11 cellular contexts compared by ENCODE assay signal in the genomic region with DNA sequence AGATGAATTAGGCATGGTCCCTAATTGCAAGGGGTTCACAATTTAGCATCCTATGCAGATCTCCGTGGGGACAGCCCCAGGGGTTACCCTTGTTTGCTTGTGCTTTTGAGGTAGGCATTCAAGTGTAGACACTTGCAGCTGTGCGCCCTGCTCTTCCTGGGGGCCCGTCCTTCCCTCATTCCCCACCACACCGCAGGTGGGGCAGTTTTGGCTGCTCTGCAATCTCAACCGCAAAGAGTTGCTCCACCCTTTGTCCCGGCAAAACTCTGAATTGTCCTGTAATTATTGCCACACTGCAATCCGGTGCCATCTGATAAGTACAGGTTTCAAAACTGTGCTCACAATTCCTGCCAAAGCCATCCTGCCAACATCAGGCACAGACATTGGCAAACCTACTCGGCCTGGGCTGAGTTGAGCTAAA.
DNase-seq lines count a peak whose midpoint lies in the region; TF ChIP-seq lines count a peak whose summit lies in the region.
"Had no signal": no experiment of that assay in that cellular context is flagged by ENCODE, and none has a peak within 500 bp of the region (broad histone marks: within the 10 kb centered on the region; RNA-seq: fewer than 3 reads in every experiment).

No MANE protein-coding gene starts in this region.

- no peaks in the 10 kb centered on the region for H3K36me3 ChIP-seq in colonic mucosa
- H3K36me3 ChIP-seq in thymus (ENCODE audit: control insufficient read depth, insufficient read depth) = no peaks in the 10 kb centered on the region
- H3K36me3 ChIP-seq in left ventricle myocardium inferior = no peaks in the 10 kb centered on the region

- H3K27me3 Mint-ChIP-seq in activated T-cell treated with anti-CD3 and anti-CD28 coated beads, Interleukin-2, amount 50 U/mL, for 24 hours = no peaks in the 10 kb centered on the region

- no peak for TF ChIP-seq CTCF in colonic mucosa (IDR thresholded peaks at IDR 0.05)
- TF ChIP-seq CTCF in left ventricle myocardium inferior (IDR thresholded peaks at IDR 0.05; ENCODE audit: borderline replicate concordance) = no peak

- H3K9me3 ChIP-seq in colonic mucosa = no peaks in the 10 kb centered on the region
- H3K9me3 ChIP-seq in thymus (ENCODE audit: control insufficient read depth) = no peaks in the 10 kb centered on the region
- H3K9me3 ChIP-seq in left ventricle myocardium inferior (replicated peaks) = no peaks in the 10 kb centered on the region
- H3K9me3 ChIP-seq: body of pancreas had no signal

- H3K4me3 Mint-ChIP-seq in activated T-cell treated with anti-CD3 and anti-CD28 coated beads, Interleukin-2, amount 50 U/mL, for 24 hours = no peak overlapping the region

- H3K4me3 ChIP-seq in colonic mucosa (no peak overlapping the region), thymus (ENCODE audit: low read length) (no peak overlapping the region), left ventricle myocardium inferior (no peak overlapping the region)
- H3K4me3 ChIP-seq: body of pancreas had no signal

- H3K27ac Mint-ChIP-seq in activated T-cell treated with anti-CD3 and anti-CD28 coated beads, Interleukin-2, amount 50 U/mL, for 24 hours = no peak overlapping the region

- intact Hi-C loops in colonic mucosa (cut with DNase I) (no loop called here), left ventricle myocardium inferior (cut with micrococcal nuclease) (no loop called here)

- WGBS in thymus = 19% methylated on average over 8 of the region's 8 CpGs

- H3K27ac ChIP-seq in colonic mucosa = no peak overlapping the region
- H3K27ac ChIP-seq in thymus (ENCODE audit: low read depth) = peak overlapping the region; percentile 71
- no peak overlapping the region for H3K27ac ChIP-seq in left ventricle myocardium inferior (replicated peaks)
- H3K27ac ChIP-seq: body of pancreas had no signal

- no peak overlapping the region for H3K9ac ChIP-seq in colonic mucosa (ENCODE audit: low read depth in 2 of 2, low read length in 2 of 2)

- peak; percentile 19 for DNase-seq in activated T-cell treated with anti-CD3 and anti-CD28 coated beads, Interleukin-2, amount 50 U/mL, for 24 hours
- no peak for DNase-seq in activated T-cell treated with anti-CD3 and anti-CD28 coated beads, Interleukin-2, amount 50 U/mL, for 1 hour
- DNase-seq in NCI-H2107 treated with DMSO at 0.1 percent for 48 hours (lab: John Stamatoyannopoulos, UW; ENCODE audit: unreplicated experiment) (peak; percentile 85), colonic mucosa (peak; percentile 66), mucosa of gallbladder (ENCODE audit: low spot score) (no peak), left ventricle myocardium inferior (no peak)
- DNase-seq in activated CD4-positive, alpha-beta T cell treated with anti-CD3 and anti-CD28 coated beads for 1 hour = no peak
- DNase-seq: activated CD8-positive, alpha-beta memory T cell treated with anti-CD3 and anti-CD28 coated beads, Interleukin-2, amount 50 U/mL, for 4 hours; body of pancreas; NCI-H187 treated with DMSO at 0.1 percent for 48 hours had no signal

- H3K4me1 ChIP-seq in colonic mucosa (no peaks in the 10 kb centered on the region), thymus (ENCODE audit: control insufficient read depth, insufficient read depth, low read length) (peaks cover 51% of the 10 kb centered on the region), left ventricle myocardium inferior (peaks cover 7% of the 10 kb centered on the region)
- H3K4me1 ChIP-seq: body of pancreas had no signal

- peaks cover 14% of the 10 kb centered on the region for H3K4me1 Mint-ChIP-seq in activated T-cell treated with anti-CD3 and anti-CD28 coated beads, Interleukin-2, amount 50 U/mL, for 24 hours (ENCODE audit: low read depth)

- H3K36me3 Mint-ChIP-seq in activated T-cell treated with anti-CD3 and anti-CD28 coated beads, Interleukin-2, amount 50 U/mL, for 24 hours (ENCODE audit: low read depth) = no peaks in the 10 kb centered on the region

- H3K27me3 ChIP-seq in colonic mucosa (no peaks in the 10 kb centered on the region), thymus (ENCODE audit: control insufficient read depth, insufficient read depth) (no peaks in the 10 kb centered on the region), left ventricle myocardium inferior (ENCODE audit: low read depth) (no peaks in the 10 kb centered on the region)
- H3K27me3 ChIP-seq: body of pancreas had no signal

- no peaks in the 10 kb centered on the region for H3K9me3 Mint-ChIP-seq in activated T-cell treated with anti-CD3 and anti-CD28 coated beads, Interleukin-2, amount 50 U/mL, for 24 hours

Comparison
In these comparisons a context has a peak if more than half of its experiments do, and no peak if none do; other contexts are left out.
1. DNase-seq: peak in activated T-cell treated with anti-CD3 and anti-CD28 coated beads, Interleukin-2, amount 50 U/mL, for 24 hours (single experiment), NCI-H2107 treated with DMSO at 0.1 percent for 48 hours (single experiment) and colonic mucosa (single experiment); none in activated T-cell treated with anti-CD3 and anti-CD28 coated beads, Interleukin-2, amount 50 U/mL, for 1 hour (single experiment), mucosa of gallbladder (single experiment), left ventricle myocardium inferior (single experiment) and activated CD4-positive, alpha-beta T cell treated with anti-CD3 and anti-CD28 coated beads for 1 hour (single experiment).